Comparison of ENCODE assay signal across 16 cellular contexts in the genomic region with DNA sequence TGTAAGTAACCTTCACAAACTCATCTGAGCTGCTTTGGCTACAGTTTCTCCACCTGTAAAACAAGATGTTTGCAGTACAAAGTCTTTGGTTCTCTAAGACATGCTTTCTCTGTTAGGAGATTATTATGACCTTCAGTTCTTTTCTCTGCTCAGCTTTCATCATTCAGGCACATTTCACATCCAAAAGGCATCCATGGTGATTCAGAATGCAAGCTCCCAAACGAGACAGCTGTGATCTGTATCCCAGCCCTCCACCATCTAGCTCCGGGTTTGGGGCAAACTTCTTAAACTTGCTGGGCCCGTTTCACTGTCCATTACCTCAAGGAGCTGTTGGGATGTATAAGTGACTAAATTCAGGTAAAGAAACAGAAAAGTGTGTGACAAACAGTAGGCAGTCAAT.
A peak's percentile ranks its signal among the peaks of the same experiment; 100 is the strongest.
DNase-seq lines count a peak whose midpoint lies in the region; ATAC-seq, FAIRE-seq and TF ChIP-seq lines count a peak whose summit lies in the region.
"Had no signal": no experiment of that assay in that cellular context is flagged by ENCODE, and none has a peak within 500 bp of the region (broad histone marks: within the 10 kb centered on the region; RNA-seq: fewer than 3 reads in every experiment).

No MANE protein-coding gene starts in this region.

- intact Hi-C loops in esophagus squamous epithelium (cut with DNase I), result loop anchor here (5.0 kb wide), 1 partner anchor 98 kb away; no protein-coding TSS in a partner anchor
- intact Hi-C loops in activated CD8-positive, alpha-beta T cell treated with anti-CD3 and anti-CD28 coated beads for 36 hours (cut with micrococcal nuclease), result no loop called here

- peaks cover 92% of the 10 kb centered on the region for H3K4me1 Mint-ChIP-seq in osteocyte (ENCODE audit: unreplicated experiment)
- no peaks in the 10 kb centered on the region for H3K4me1 Mint-ChIP-seq in CD8-positive, alpha-beta memory T cell
- H3K4me1 Mint-ChIP-seq in activated CD8-positive, alpha-beta T cell treated with anti-CD3 and anti-CD28 coated beads for 36 hours (ENCODE audit: low read depth), result no peaks in the 10 kb centered on the region
- H3K4me1 Mint-ChIP-seq: activated CD4-positive, alpha-beta T cell treated with anti-CD3 and anti-CD28 coated beads, Interleukin-2, amount 10 ng/mL, durations not matched to agents 24 days and 14 days had no signal

- no peak for TF ChIP-seq EP300 in A549 (IDR thresholded peaks at IDR 0.05)

- POLR2A ChIA-PET in A549 (lab: Yijun Ruan, JAX), result no interaction called here
- POLR2A ChIA-PET in CD8-positive, alpha-beta memory T cell (lab: Charles Lee), result no interaction called here
- POLR2A ChIA-PET in activated CD8-positive, alpha-beta T cell treated with anti-CD3 and anti-CD28 coated beads for 36 hours (lab: Charles Lee), result no interaction called here

- no peaks in the 10 kb centered on the region for H3K9me3 ChIP-seq in A549
- H3K9me3 ChIP-seq in esophagus squamous epithelium, result no peaks in the 10 kb centered on the region
- no peaks in the 10 kb centered on the region for H3K9me3 ChIP-seq in CD8-positive, alpha-beta memory T cell (ENCODE audit: low read length)
- H3K9me3 ChIP-seq: thyroid gland had no signal

- no peak for TF ChIP-seq RAD21 in A549 (conservative IDR thresholded peaks at IDR 0.05 in 1 of 2, IDR thresholded peaks at IDR 0.05 in 1 of 2)

- H3K27ac ChIP-seq in A549 (peak overlapping the region; percentile 32 to 78; a peak in 5 of 6 replicates), esophagus squamous epithelium (peak overlapping the region; percentile 28 to 84 (median 80))
- no peak overlapping the region for H3K27ac ChIP-seq in CD8-positive, alpha-beta memory T cell (ENCODE audit: low read depth, low read length)

- no peaks in the 10 kb centered on the region for H3K9me3 Mint-ChIP-seq in osteocyte (ENCODE audit: unreplicated experiment)
- peaks cover 0 to 3% (median 0%) of the 10 kb centered on the region in 5 donors for H3K9me3 Mint-ChIP-seq in CD8-positive, alpha-beta memory T cell
- H3K9me3 Mint-ChIP-seq in activated CD8-positive, alpha-beta T cell treated with anti-CD3 and anti-CD28 coated beads for 36 hours, result no peaks in the 10 kb centered on the region
- H3K9me3 Mint-ChIP-seq: activated CD4-positive, alpha-beta T cell treated with anti-CD3 and anti-CD28 coated beads, Interleukin-2, amount 10 ng/mL, durations not matched to agents 24 days and 14 days; dendritic cell treated with granulocyte-macrophage colony-stimulating factor and Interleukin-4, amounts not matched to agents 40 ng/mL and 50 ng/mL, for 4 days had no signal

- no peak overlapping the region for H3K4me3 Mint-ChIP-seq in osteocyte (ENCODE audit: unreplicated experiment)
- no peak overlapping the region for H3K4me3 Mint-ChIP-seq in CD8-positive, alpha-beta memory T cell
- H3K4me3 Mint-ChIP-seq in activated CD8-positive, alpha-beta T cell treated with anti-CD3 and anti-CD28 coated beads for 36 hours, result no peak overlapping the region
- H3K4me3 Mint-ChIP-seq: activated CD4-positive, alpha-beta T cell treated with anti-CD3 and anti-CD28 coated beads, Interleukin-2, amount 10 ng/mL, durations not matched to agents 24 days and 14 days; dendritic cell treated with granulocyte-macrophage colony-stimulating factor and Interleukin-4, amounts not matched to agents 40 ng/mL and 50 ng/mL, for 4 days had no signal

- ATAC-seq in A549, result no peak
- ATAC-seq in activated CD8-positive, alpha-beta T cell treated with anti-CD3 and anti-CD28 coated beads for 36 hours, result no peak

- no peaks in the 10 kb centered on the region for H3K36me3 ChIP-seq in esophagus squamous epithelium
- H3K36me3 ChIP-seq in CD8-positive, alpha-beta memory T cell (ENCODE audit: insufficient read depth, low read length), result no peaks in the 10 kb centered on the region
- H3K36me3 ChIP-seq: thyroid gland had no signal

- H3K4me3 ChIP-seq in A549, result no peak overlapping the region
- no peak overlapping the region for H3K4me3 ChIP-seq in esophagus squamous epithelium
- no peak overlapping the region for H3K4me3 ChIP-seq in CD8-positive, alpha-beta memory T cell (ENCODE audit: low read length)
- H3K4me3 ChIP-seq: thyroid gland had no signal

- H3K4me1 ChIP-seq in A549 (peaks cover 67% of the 10 kb centered on the region), esophagus squamous epithelium (peaks cover 0 to 54% (median 20%) of the 10 kb centered on the region in 3 donors)
- H3K4me1 ChIP-seq in CD8-positive, alpha-beta memory T cell (ENCODE audit: insufficient read depth, low read length), result no peaks in the 10 kb centered on the region

- no peak overlapping the region for H3K4me2 ChIP-seq in A549

- FAIRE-seq in A549 (lab: Jason Lieb, UNC), result no peak

- DNase-seq in A549 (ENCODE audit: low read depth in 1 of 2, low spot score in 1 of 2) (no peak), NCI-H226 (peak; percentile 7), esophagus squamous epithelium (lab: John Stamatoyannopoulos, UW) (no peak), osteocyte (ENCODE audit: extremely low spot score, unreplicated experiment) (no peak), GM19240 (ENCODE audit: insufficient read length, low spot score) (no peak), NCI-H526 treated with DMSO at 0.1 percent for 48 hours (lab: John Stamatoyannopoulos, UW) (no peak)
- no peak for DNase-seq in CD8-positive, alpha-beta memory T cell
- no peak for DNase-seq in activated CD8-positive, alpha-beta T cell treated with anti-CD3 and anti-CD28 coated beads for 36 hours
- DNase-seq: activated CD4-positive, alpha-beta T cell treated with anti-CD3 and anti-CD28 coated beads, Interleukin-2, amount 10 ng/mL, durations not matched to agents 24 days and 14 days; activated effector memory CD4-positive, alpha-beta T cell treated with Interleukin-2 at 50 U/mL for 16 hours; DMS79 treated with DMSO at 0.1 percent for 48 hours; KG1; NCI-H2029; NK-92 treated with Interleukin-12 subunit alpha and Interleukin-12 subunit beta, amount 100 ng/mL, for 24 hours; thyroid gland had no signal

- CTCF ChIA-PET in A549 (lab: Yijun Ruan, JAX), result interaction anchor here (1.4 to 7.5 kb wide), 5 partner anchors 11 to 356 kb away, joined by 5 to 89 read pairs (median 21); a partner anchor contains a TSS
- CTCF ChIA-PET in CD8-positive, alpha-beta memory T cell (lab: Charles Lee), result no interaction called here
- CTCF ChIA-PET in activated CD8-positive, alpha-beta T cell treated with anti-CD3 and anti-CD28 coated beads for 36 hours (lab: Charles Lee), result interaction anchor here (1.6 kb wide), 1 partner anchor 8 kb away, joined by 4 read pairs; no protein-coding TSS in a partner anchor

- TF ChIP-seq POLR2A in A549 (IDR thresholded peaks at IDR 0.05; ENCODE audit: low read length) (no peak), esophagus squamous epithelium (IDR thresholded peaks at IDR 0.05) (no peak)

- 51% methylated on average over 3 of the region's 3 CpGs for WGBS in A549 (ENCODE audit: missing lambda C conversion rate)
- WGBS in esophagus squamous epithelium, 2 donors, result 25 to 33% methylated on average over 3 of the region's 3 CpGs

- H3K27me3 ChIP-seq in esophagus squamous epithelium, result no peaks in the 10 kb centered on the region
- no peaks in the 10 kb centered on the region for H3K27me3 ChIP-seq in CD8-positive, alpha-beta memory T cell (ENCODE audit: insufficient read depth, low read length, poor library complexity, severe bottlenecking)
- H3K27me3 ChIP-seq: thyroid gland had no signal

- TF ChIP-seq CTCF in A549 (IDR thresholded peaks at IDR 0.05) (no peak), esophagus squamous epithelium (IDR thresholded peaks at IDR 0.05) (no peak), osteocyte (IDR thresholded peaks at IDR 0.05) (no peak)
- no peak for TF ChIP-seq CTCF in activated CD8-positive, alpha-beta T cell treated with anti-CD3 and anti-CD28 coated beads for 36 hours (IDR thresholded peaks at IDR 0.05)

- H3K27ac Mint-ChIP-seq in osteocyte (ENCODE audit: unreplicated experiment), result peak overlapping the region; percentile 95
- no peak overlapping the region for H3K27ac Mint-ChIP-seq in CD8-positive, alpha-beta memory T cell
- H3K27ac Mint-ChIP-seq in activated CD8-positive, alpha-beta T cell treated with anti-CD3 and anti-CD28 coated beads for 36 hours, result no peak overlapping the region
- H3K27ac Mint-ChIP-seq: activated CD4-positive, alpha-beta T cell treated with anti-CD3 and anti-CD28 coated beads, Interleukin-2, amount 10 ng/mL, durations not matched to agents 24 days and 14 days; dendritic cell treated with granulocyte-macrophage colony-stimulating factor and Interleukin-4, amounts not matched to agents 40 ng/mL and 50 ng/mL, for 4 days had no signal

- H3K27me3 Mint-ChIP-seq in osteocyte (ENCODE audit: unreplicated experiment), result no peaks in the 10 kb centered on the region
- no peaks in the 10 kb centered on the region for H3K27me3 Mint-ChIP-seq in CD8-positive, alpha-beta memory T cell
- peaks cover 3% of the 10 kb centered on the region for H3K27me3 Mint-ChIP-seq in activated CD8-positive, alpha-beta T cell treated with anti-CD3 and anti-CD28 coated beads for 36 hours

- H3K36me3 Mint-ChIP-seq in osteocyte (ENCODE audit: unreplicated experiment), result no peaks in the 10 kb centered on the region
- no peaks in the 10 kb centered on the region for H3K36me3 Mint-ChIP-seq in CD8-positive, alpha-beta memory T cell
- no peaks in the 10 kb centered on the region for H3K36me3 Mint-ChIP-seq in activated CD8-positive, alpha-beta T cell treated with anti-CD3 and anti-CD28 coated beads for 36 hours (ENCODE audit: low read depth)

TF ChIP-seq in A549, 52 proteins besides CTCF, POLR2A, EP300 and RAD21 (continues in another document):
- TF ChIP-seq RCOR1 (IDR thresholded peaks at IDR 0.05; ENCODE audit: low read depth, low read length), result no peak
- no peak for TF ChIP-seq NR3C1 (IDR thresholded peaks at IDR 0.05)
- TF ChIP-seq TP53 (CRISPR knock-in tag; IDR thresholded peaks at IDR 0.05), result no peak
- no peak for TF ChIP-seq ZFP36 (IDR thresholded peaks at IDR 0.05; ENCODE audit: borderline replicate concordance, partially characterized antibody)
- no peak for TF ChIP-seq SREBF2 (IDR thresholded peaks at IDR 0.05)
